24 cellular contexts compared by ENCODE assay signal in the genomic region with DNA sequence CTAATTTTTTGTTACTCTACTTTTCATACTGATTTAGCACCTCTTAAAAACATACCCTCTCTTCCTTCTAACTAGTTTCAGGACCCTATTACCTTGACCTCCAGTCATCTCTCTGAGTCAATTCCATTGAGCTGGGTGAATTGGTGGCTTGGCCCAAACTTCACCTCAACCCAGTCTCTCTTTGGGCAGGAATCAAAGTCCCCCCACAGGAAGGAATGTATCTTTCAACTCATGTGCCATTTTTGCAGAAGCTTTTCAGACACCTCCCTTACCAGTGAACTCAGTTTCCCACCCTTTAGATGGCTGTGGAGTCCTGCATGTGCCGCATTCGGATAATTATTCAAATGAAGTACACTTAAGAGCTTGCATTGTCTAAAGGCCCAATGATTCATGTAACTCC.
DNase-seq lines count a peak whose midpoint lies in the region; ATAC-seq, FAIRE-seq and TF ChIP-seq lines count a peak whose summit lies in the region.
"Had no signal": no experiment of that assay in that cellular context is flagged by ENCODE, and none has a peak within 500 bp of the region (broad histone marks: within the 10 kb centered on the region; RNA-seq: fewer than 3 reads in every experiment).

No MANE protein-coding gene starts in this region.

- no peak for ATAC-seq in SK-N-SH treated with all-trans-retinoic acid at 6 μM for 48 hours
- ATAC-seq: HCT116 had no signal

- H3K4me1 ChIP-seq in SK-N-SH (ENCODE audit: control insufficient read depth in 1 of 2, insufficient read depth in 2 of 2, low read depth in 1 of 2, low read length in 1 of 2), result no peaks in the 10 kb centered on the region; a peak in 1 of 4 replicates
- no peaks in the 10 kb centered on the region for H3K4me1 ChIP-seq in PC-9 (replicated peaks; ENCODE audit: insufficient read depth)
- H3K4me1 ChIP-seq: BLaER1, Caco-2 had no signal

- intact Hi-C loops in PC-9 (cut with micrococcal nuclease; ENCODE audit: unreplicated experiment), result no loop called here

- H3K79me2 ChIP-seq in SK-N-SH (ENCODE audit: insufficient read depth) (no peaks in the 10 kb centered on the region), PC-9 (ENCODE audit: low read depth) (no peaks in the 10 kb centered on the region)

- H3K9me3 ChIP-seq in SK-N-SH (no peaks in the 10 kb centered on the region), PC-9 (ENCODE audit: insufficient read depth, low read depth) (no peaks in the 10 kb centered on the region)
- H3K9me3 ChIP-seq: Caco-2 had no signal

- peak; percentile 9 for DNase-seq in DMS 273 (lab: John Stamatoyannopoulos, UW; ENCODE audit: unreplicated experiment)
- DNase-seq in DMS 273 treated with DMSO at 0.1 percent for 48 hours (lab: John Stamatoyannopoulos, UW), result no peak
- no peak for DNase-seq in SK-N-SH
- DNase-seq in fibroblast of the aortic adventitia (ENCODE audit: low read depth), result no peak
- no peak for DNase-seq in GM12891 (ENCODE audit: insufficient read length, low spot score)
- no peak for DNase-seq in activated CD8-positive, alpha-beta memory T cell treated with anti-CD3 and anti-CD28 coated beads, Interleukin-2, amount 50 U/mL, for 4 hours
- DNase-seq in PC-9, result no peak
- DNase-seq: ACHN; Caco-2; CD4-positive, alpha-beta T cell; DMS53; GDM1; NCI-H1092 treated with DMSO at 0.1 percent for 48 hours; NCI-H187 treated with DMSO at 0.1 percent for 48 hours; NCI-H226; NCI-H510A treated with DMSO at 0.1 percent for 48 hours; Right ventricle myocardium superior; T-helper 2 cell had no signal

- TF ChIP-seq RAD21 in SK-N-SH (IDR thresholded peaks at IDR 0.05; ENCODE audit: low read length), result no peak

- H3K4me2 ChIP-seq in SK-N-SH (no peak overlapping the region), PC-9 (no peak overlapping the region)
- H3K4me2 ChIP-seq: BLaER1, KMS-11 had no signal

- H3K27ac ChIP-seq in SK-N-SH (ENCODE audit: low read depth in 2 of 2, low read length in 1 of 2) (no peak overlapping the region), PC-9 (no peak overlapping the region)
- H3K27ac ChIP-seq: 22Rv1, BLaER1, KMS-11 had no signal

- no peaks in the 10 kb centered on the region for H3K9me2 ChIP-seq in SK-N-SH
- H3K9me2 ChIP-seq in PC-9 (ENCODE audit: insufficient read depth), result no peaks in the 10 kb centered on the region

- TF ChIP-seq POLR2A in GM12891 (IDR thresholded peaks at IDR 0.05; ENCODE audit: low read depth, low read length), result no peak

- 82% methylated on average over 2 of the region's 2 CpGs for WGBS in SK-N-SH (ENCODE audit: low lambda C conversion rate)

- H2AFZ ChIP-seq in SK-N-SH (ENCODE audit: low read depth), result no peak overlapping the region
- no peak overlapping the region for H2AFZ ChIP-seq in PC-9

- no peak overlapping the region for H3K4me3 ChIP-seq in SK-N-SH (ENCODE audit: low read depth in 2 of 2, low read length in 1 of 2)
- H3K4me3 ChIP-seq in fibroblast of the aortic adventitia (ENCODE audit: low read depth, low read length), result no peak overlapping the region
- no peak overlapping the region for H3K4me3 ChIP-seq in PC-9
- H3K4me3 ChIP-seq: BLaER1 had no signal

- BruUV-seq in PC-9 (replicated peaks; lab: Mats Ljungman, UMichigan), result no TSS peak

- CTCF ChIA-PET in SK-N-SH (lab: Yijun Ruan, JAX), result interaction anchor here (1.0 to 3.5 kb wide), 3 partner anchors 24 to 313 kb away, joined by 3 to 24 read pairs (median 4); no protein-coding TSS in a partner anchor
- CTCF ChIA-PET in PC-9 (lab: Charles Lee), result no interaction called here

- H4K20me1 ChIP-seq in SK-N-SH (ENCODE audit: insufficient read depth) (no peaks in the 10 kb centered on the region), PC-9 (ENCODE audit: insufficient read depth) (no peaks in the 10 kb centered on the region)
- H4K20me1 ChIP-seq: BLaER1 had no signal

- POLR2A ChIA-PET in SK-N-SH (lab: Yijun Ruan, JAX), result no interaction called here
- POLR2A ChIA-PET in PC-9 (lab: Charles Lee; ENCODE audit: unreplicated experiment), result no interaction called here

- H3K9ac ChIP-seq in SK-N-SH, result no peak overlapping the region
- H3K9ac ChIP-seq: BLaER1, KMS-11 had no signal

- H3F3A ChIP-seq in SK-N-SH (replicated peaks; ENCODE audit: insufficient read depth) (no peaks in the 10 kb centered on the region), PC-9 (ENCODE audit: insufficient read depth, low read depth) (no peaks in the 10 kb centered on the region)

- H3K36me3 ChIP-seq in SK-N-SH (replicated peaks in 1 of 2; ENCODE audit: control insufficient read depth in 1 of 2, insufficient read depth in 2 of 2, low read length in 1 of 2) (no peaks in the 10 kb centered on the region), PC-9 (ENCODE audit: low read depth) (no peaks in the 10 kb centered on the region)
- H3K36me3 ChIP-seq: BLaER1 had no signal

- H3K27me3 ChIP-seq in SK-N-SH (ENCODE audit: insufficient read depth), result no peaks in the 10 kb centered on the region
- H3K27me3 ChIP-seq in PC-9 (ENCODE audit: insufficient read depth, low read depth), result no peaks in the 10 kb centered on the region
- H3K27me3 ChIP-seq: BLaER1 had no signal

- no peak for TF ChIP-seq EP300 in SK-N-SH (IDR thresholded peaks at IDR 0.05; ENCODE audit: borderline replicate concordance in 1 of 2, low read depth in 1 of 2, low read length in 1 of 2)

- FAIRE-seq in GM12891 (lab: Jason Lieb, UNC), result no peak
- FAIRE-seq: HTR-8/SVneo had no signal

- TF ChIP-seq CTCF in SK-N-SH (IDR thresholded peaks at IDR 0.05) (0 out of 2 replicates have a peak, but pooled peaks have one; percentile 14), fibroblast of the aortic adventitia (IDR thresholded peaks at IDR 0.05; ENCODE audit: insufficient read depth, low read length) (peak; percentile 0), PC-9 (conservative IDR thresholded peaks at IDR 0.05) (no peak)

TF ChIP-seq in SK-N-SH, 30 proteins besides CTCF, POLR2A, EP300 and RAD21:
- TF ChIP-seq FOSL2 (IDR thresholded peaks at IDR 0.05; ENCODE audit: borderline replicate concordance, low read depth), result no peak
- no peak for TF ChIP-seq RCOR1 (IDR thresholded peaks at IDR 0.05; ENCODE audit: low read length)
- TF ChIP-seq RFX5 (IDR thresholded peaks at IDR 0.05; ENCODE audit: low read length), result no peak
- TF ChIP-seq GATA2 (CRISPR knock-in tag; IDR thresholded peaks at IDR 0.05), result no peak
- TF ChIP-seq, protein P1, sequence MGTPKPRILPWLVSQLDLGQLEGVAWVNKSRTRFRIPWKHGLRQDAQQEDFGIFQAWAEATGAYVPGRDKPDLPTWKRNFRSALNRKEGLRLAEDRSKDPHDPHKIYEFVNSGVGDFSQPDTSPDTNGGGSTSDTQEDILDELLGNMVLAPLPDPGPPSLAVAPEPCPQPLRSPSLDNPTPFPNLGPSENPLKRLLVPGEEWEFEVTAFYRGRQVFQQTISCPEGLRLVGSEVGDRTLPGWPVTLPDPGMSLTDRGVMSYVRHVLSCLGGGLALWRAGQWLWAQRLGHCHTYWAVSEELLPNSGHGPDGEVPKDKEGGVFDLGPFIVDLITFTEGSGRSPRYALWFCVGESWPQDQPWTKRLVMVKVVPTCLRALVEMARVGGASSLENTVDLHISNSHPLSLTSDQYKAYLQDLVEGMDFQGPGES (IDR thresholded peaks at IDR 0.05; ENCODE audit: low read depth, low read length), result no peak

TF ChIP-seq in SK-N-SH treated with all-trans-retinoic acid at 6 μM for 48 hours, 23 proteins besides CTCF, POLR2A, EP300 and RAD21 (continues in another document):
- no peak for TF ChIP-seq OSR1 (CRISPR knock-in tag; IDR thresholded peaks at IDR 0.05)
- no peak for TF ChIP-seq ZC3H10 (CRISPR knock-in tag; IDR thresholded peaks at IDR 0.05)
- no peak for TF ChIP-seq ZNF70 (CRISPR knock-in tag; IDR thresholded peaks at IDR 0.05)
- TF ChIP-seq ISL1 (CRISPR knock-in tag; IDR thresholded peaks at IDR 0.05), result no peak
- no peak for TF ChIP-seq ARNTL (CRISPR knock-in tag; IDR thresholded peaks at IDR 0.05; ENCODE audit: borderline replicate concordance, low read depth)
- TF ChIP-seq TCF4 (CRISPR knock-in tag; IDR thresholded peaks at IDR 0.05; ENCODE audit: borderline replicate concordance), result no peak
- TF ChIP-seq, protein P2, sequence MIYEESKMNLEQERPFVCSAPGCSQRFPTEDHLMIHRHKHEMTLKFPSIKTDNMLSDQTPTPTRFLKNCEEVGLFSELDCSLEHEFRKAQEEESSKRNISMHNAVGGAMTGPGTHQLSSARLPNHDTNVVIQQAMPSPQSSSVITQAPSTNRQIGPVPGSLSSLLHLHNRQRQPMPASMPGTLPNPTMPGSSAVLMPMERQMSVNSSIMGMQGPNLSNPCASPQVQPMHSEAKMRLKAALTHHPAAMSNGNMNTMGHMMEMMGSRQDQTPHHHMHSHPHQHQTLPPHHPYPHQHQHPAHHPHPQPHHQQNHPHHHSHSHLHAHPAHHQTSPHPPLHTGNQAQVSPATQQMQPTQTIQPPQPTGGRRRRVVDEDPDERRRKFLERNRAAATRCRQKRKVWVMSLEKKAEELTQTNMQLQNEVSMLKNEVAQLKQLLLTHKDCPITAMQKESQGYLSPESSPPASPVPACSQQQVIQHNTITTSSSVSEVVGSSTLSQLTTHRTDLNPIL (CRISPR knock-in tag; IDR thresholded peaks at IDR 0.05; ENCODE audit: low read depth), result no peak
- no peak for TF ChIP-seq ZNF8 (CRISPR knock-in tag; IDR thresholded peaks at IDR 0.05)
- no peak for TF ChIP-seq BACH2 (CRISPR knock-in tag; IDR thresholded peaks at IDR 0.05; ENCODE audit: borderline replicate concordance)
- TF ChIP-seq ESRRG (CRISPR knock-in tag; IDR thresholded peaks at IDR 0.05), result no peak

TF ChIP-seq in GM12891, 5 proteins besides CTCF, POLR2A, EP300 and RAD21:
- TF ChIP-seq POU2F2 (IDR thresholded peaks at IDR 0.05; ENCODE audit: low read depth, low read length) (no peak), SPI1 (IDR thresholded peaks at IDR 0.05; ENCODE audit: low read depth, low read length) (no peak), POLR2AphosphoS5 (IDR thresholded peaks at IDR 0.05; ENCODE audit: low read depth, low read length) (no peak), TAF1 (IDR thresholded peaks at IDR 0.05; ENCODE audit: low read depth, low read length) (no peak), PAX5 (IDR thresholded peaks at IDR 0.05; ENCODE audit: insufficient read depth, low read length, severe bottlenecking) (no peak)
TF ChIP-seq in GM12891: peak in this region for 0.
